ENCODE assay signal across 1 cellular context in genomic region chr1:19138958-19139581, GRCh38.
TF ChIP-seq lines count a peak whose summit lies in the region.

No MANE protein-coding gene starts in this region.

TF ChIP-seq in HepG2, 621 proteins besides CTCF, POLR2A, EP300 and RAD21 (continued from another document and continues in another):
- TF ChIP-seq, protein P1, sequence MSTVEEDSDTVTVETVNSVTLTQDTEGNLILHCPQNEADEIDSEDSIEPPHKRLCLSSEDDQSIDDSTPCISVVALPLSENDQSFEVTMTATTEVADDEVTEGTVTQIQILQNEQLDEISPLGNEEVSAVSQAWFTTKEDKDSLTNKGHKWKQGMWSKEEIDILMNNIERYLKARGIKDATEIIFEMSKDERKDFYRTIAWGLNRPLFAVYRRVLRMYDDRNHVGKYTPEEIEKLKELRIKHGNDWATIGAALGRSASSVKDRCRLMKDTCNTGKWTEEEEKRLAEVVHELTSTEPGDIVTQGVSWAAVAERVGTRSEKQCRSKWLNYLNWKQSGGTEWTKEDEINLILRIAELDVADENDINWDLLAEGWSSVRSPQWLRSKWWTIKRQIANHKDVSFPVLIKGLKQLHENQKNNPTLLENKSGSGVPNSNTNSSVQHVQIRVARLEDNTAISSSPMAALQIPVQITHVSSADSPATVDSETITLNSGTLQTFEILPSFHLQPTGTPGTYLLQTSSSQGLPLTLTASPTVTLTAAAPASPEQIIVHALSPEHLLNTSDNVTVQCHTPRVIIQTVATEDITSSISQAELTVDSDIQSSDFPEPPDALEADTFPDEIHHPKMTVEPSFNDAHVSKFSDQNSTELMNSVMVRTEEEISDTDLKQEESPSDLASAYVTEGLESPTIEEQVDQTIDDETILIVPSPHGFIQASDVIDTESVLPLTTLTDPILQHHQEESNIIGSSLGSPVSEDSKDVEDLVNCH (CRISPR knock-in tag; IDR thresholded peaks at IDR 0.05), result no peak
- no peak for TF ChIP-seq MAX (IDR thresholded peaks at IDR 0.05)
- no peak for TF ChIP-seq POLR2G (IDR thresholded peaks at IDR 0.05; ENCODE audit: low read depth, low read length)
- TF ChIP-seq, protein P2, sequence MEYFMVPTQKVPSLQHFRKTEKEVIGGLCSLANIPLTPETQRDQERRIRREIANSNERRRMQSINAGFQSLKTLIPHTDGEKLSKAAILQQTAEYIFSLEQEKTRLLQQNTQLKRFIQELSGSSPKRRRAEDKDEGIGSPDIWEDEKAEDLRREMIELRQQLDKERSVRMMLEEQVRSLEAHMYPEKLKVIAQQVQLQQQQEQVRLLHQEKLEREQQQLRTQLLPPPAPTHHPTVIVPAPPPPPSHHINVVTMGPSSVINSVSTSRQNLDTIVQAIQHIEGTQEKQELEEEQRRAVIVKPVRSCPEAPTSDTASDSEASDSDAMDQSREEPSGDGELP (IDR thresholded peaks at IDR 0.05; ENCODE audit: borderline replicate concordance, low read depth), result no peak
- TF ChIP-seq, protein P3, sequence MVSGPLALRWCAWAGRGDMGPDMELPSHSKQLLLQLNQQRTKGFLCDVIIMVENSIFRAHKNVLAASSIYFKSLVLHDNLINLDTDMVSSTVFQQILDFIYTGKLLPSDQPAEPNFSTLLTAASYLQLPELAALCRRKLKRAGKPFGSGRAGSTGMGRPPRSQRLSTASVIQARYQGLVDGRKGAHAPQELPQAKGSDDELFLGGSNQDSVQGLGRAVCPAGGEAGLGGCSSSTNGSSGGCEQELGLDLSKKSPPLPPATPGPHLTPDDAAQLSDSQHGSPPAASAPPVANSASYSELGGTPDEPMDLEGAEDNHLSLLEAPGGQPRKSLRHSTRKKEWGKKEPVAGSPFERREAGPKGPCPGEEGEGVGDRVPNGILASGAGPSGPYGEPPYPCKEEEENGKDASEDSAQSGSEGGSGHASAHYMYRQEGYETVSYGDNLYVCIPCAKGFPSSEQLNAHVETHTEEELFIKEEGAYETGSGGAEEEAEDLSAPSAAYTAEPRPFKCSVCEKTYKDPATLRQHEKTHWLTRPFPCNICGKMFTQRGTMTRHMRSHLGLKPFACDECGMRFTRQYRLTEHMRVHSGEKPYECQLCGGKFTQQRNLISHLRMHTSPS (CRISPR knock-in tag; IDR thresholded peaks at IDR 0.05; ENCODE audit: low read depth), result no peak
- TF ChIP-seq HNF4A (CRISPR knock-in tag; IDR thresholded peaks at IDR 0.05), result peak; percentile 29; the same call in 1 of the 2 replicates
- TF ChIP-seq, protein P4, sequence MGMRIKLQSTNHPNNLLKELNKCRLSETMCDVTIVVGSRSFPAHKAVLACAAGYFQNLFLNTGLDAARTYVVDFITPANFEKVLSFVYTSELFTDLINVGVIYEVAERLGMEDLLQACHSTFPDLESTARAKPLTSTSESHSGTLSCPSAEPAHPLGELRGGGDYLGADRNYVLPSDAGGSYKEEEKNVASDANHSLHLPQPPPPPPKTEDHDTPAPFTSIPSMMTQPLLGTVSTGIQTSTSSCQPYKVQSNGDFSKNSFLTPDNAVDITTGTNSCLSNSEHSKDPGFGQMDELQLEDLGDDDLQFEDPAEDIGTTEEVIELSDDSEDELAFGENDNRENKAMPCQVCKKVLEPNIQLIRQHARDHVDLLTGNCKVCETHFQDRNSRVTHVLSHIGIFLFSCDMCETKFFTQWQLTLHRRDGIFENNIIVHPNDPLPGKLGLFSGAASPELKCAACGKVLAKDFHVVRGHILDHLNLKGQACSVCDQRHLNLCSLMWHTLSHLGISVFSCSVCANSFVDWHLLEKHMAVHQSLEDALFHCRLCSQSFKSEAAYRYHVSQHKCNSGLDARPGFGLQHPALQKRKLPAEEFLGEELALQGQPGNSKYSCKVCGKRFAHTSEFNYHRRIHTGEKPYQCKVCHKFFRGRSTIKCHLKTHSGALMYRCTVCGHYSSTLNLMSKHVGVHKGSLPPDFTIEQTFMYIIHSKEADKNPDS (CRISPR knock-in tag; IDR thresholded peaks at IDR 0.05), result no peak
- no peak for TF ChIP-seq ZNF652 (CRISPR knock-in tag; IDR thresholded peaks at IDR 0.05; ENCODE audit: borderline replicate concordance, low read depth)
- TF ChIP-seq RFXAP (CRISPR knock-in tag; IDR thresholded peaks at IDR 0.05; ENCODE audit: borderline replicate concordance), result no peak
- TF ChIP-seq ZNF570 (CRISPR knock-in tag; IDR thresholded peaks at IDR 0.05; ENCODE audit: borderline replicate concordance), result no peak
- TF ChIP-seq NCOR1 (IDR thresholded peaks at IDR 0.05; ENCODE audit: borderline replicate concordance, low read length), result no peak
- no peak for TF ChIP-seq ATRX (CRISPR knock-in tag; IDR thresholded peaks at IDR 0.05; ENCODE audit: borderline replicate concordance)
- no peak for TF ChIP-seq STAT5B (CRISPR knock-in tag; IDR thresholded peaks at IDR 0.05)
- TF ChIP-seq GPN1 (CRISPR knock-in tag; IDR thresholded peaks at IDR 0.05; ENCODE audit: borderline replicate concordance), result no peak
- no peak for TF ChIP-seq ZBTB34 (CRISPR knock-in tag; IDR thresholded peaks at IDR 0.05)
- TF ChIP-seq CREBL2 (CRISPR knock-in tag; IDR thresholded peaks at IDR 0.05; ENCODE audit: borderline replicate concordance), result no peak
- no peak for TF ChIP-seq ZFX (CRISPR knock-in tag; IDR thresholded peaks at IDR 0.05; ENCODE audit: low read depth)
- TF ChIP-seq PRDM10 (CRISPR knock-in tag; IDR thresholded peaks at IDR 0.05; ENCODE audit: low read depth), result no peak
- TF ChIP-seq DR1 (CRISPR knock-in tag; IDR thresholded peaks at IDR 0.05), result no peak
- TF ChIP-seq ZNF382 (CRISPR knock-in tag; IDR thresholded peaks at IDR 0.05; ENCODE audit: borderline replicate concordance), result no peak
- no peak for TF ChIP-seq ZNF160 (CRISPR knock-in tag; IDR thresholded peaks at IDR 0.05)
- TF ChIP-seq, protein P5, sequence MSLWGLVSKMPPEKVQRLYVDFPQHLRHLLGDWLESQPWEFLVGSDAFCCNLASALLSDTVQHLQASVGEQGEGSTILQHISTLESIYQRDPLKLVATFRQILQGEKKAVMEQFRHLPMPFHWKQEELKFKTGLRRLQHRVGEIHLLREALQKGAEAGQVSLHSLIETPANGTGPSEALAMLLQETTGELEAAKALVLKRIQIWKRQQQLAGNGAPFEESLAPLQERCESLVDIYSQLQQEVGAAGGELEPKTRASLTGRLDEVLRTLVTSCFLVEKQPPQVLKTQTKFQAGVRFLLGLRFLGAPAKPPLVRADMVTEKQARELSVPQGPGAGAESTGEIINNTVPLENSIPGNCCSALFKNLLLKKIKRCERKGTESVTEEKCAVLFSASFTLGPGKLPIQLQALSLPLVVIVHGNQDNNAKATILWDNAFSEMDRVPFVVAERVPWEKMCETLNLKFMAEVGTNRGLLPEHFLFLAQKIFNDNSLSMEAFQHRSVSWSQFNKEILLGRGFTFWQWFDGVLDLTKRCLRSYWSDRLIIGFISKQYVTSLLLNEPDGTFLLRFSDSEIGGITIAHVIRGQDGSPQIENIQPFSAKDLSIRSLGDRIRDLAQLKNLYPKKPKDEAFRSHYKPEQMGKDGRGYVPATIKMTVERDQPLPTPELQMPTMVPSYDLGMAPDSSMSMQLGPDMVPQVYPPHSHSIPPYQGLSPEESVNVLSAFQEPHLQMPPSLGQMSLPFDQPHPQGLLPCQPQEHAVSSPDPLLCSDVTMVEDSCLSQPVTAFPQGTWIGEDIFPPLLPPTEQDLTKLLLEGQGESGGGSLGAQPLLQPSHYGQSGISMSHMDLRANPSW (CRISPR knock-in tag; IDR thresholded peaks at IDR 0.05; ENCODE audit: borderline replicate concordance), result no peak
- no peak for TF ChIP-seq EED (CRISPR knock-in tag; IDR thresholded peaks at IDR 0.05)
- TF ChIP-seq ZMYM4 (CRISPR knock-in tag; IDR thresholded peaks at IDR 0.05), result peak; percentile 19; the same call in 1 of the 2 replicates
- TF ChIP-seq, protein P6, sequence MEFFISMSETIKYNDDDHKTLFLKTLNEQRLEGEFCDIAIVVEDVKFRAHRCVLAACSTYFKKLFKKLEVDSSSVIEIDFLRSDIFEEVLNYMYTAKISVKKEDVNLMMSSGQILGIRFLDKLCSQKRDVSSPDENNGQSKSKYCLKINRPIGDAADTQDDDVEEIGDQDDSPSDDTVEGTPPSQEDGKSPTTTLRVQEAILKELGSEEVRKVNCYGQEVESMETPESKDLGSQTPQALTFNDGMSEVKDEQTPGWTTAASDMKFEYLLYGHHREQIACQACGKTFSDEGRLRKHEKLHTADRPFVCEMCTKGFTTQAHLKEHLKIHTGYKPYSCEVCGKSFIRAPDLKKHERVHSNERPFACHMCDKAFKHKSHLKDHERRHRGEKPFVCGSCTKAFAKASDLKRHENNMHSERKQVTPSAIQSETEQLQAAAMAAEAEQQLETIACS (CRISPR knock-in tag; IDR thresholded peaks at IDR 0.05), result no peak
- no peak for TF ChIP-seq ZSCAN25 (CRISPR knock-in tag; IDR thresholded peaks at IDR 0.05)
- TF ChIP-seq MBD4 (IDR thresholded peaks at IDR 0.05; ENCODE audit: borderline replicate concordance, low read length), result no peak
- no peak for TF ChIP-seq RELA (CRISPR knock-in tag; IDR thresholded peaks at IDR 0.05)
- TF ChIP-seq PPARG (CRISPR knock-in tag; conservative IDR thresholded peaks at IDR 0.05), result 0 out of 2 replicates have a peak, but pooled peaks have one; percentile 14
- no peak for TF ChIP-seq MIER2 (CRISPR knock-in tag; IDR thresholded peaks at IDR 0.05)
- no peak for TF ChIP-seq ZNF431 (CRISPR knock-in tag; IDR thresholded peaks at IDR 0.05; ENCODE audit: borderline replicate concordance, low read depth)
- no peak for TF ChIP-seq TEAD2 (CRISPR knock-in tag; IDR thresholded peaks at IDR 0.05)
- TF ChIP-seq TP53 (CRISPR knock-in tag; conservative IDR thresholded peaks at IDR 0.05), result no peak
- TF ChIP-seq PHF5A (CRISPR knock-in tag; IDR thresholded peaks at IDR 0.05; ENCODE audit: low read depth, unreplicated experiment), result no peak
- no peak for TF ChIP-seq ZNF510 (CRISPR knock-in tag; IDR thresholded peaks at IDR 0.05; ENCODE audit: low read depth)
- TF ChIP-seq IKZF1 (IDR thresholded peaks at IDR 0.05), result no peak
- no peak for TF ChIP-seq HDAC1 (CRISPR knock-in tag; IDR thresholded peaks at IDR 0.05)
- no peak for TF ChIP-seq CCDC6 (CRISPR knock-in tag; IDR thresholded peaks at IDR 0.05)
- TF ChIP-seq, protein P7, sequence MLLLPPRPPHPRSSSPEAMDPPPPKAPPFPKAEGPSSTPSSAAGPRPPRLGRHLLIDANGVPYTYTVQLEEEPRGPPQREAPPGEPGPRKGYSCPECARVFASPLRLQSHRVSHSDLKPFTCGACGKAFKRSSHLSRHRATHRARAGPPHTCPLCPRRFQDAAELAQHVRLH (CRISPR knock-in tag; IDR thresholded peaks at IDR 0.05; ENCODE audit: borderline replicate concordance, low read depth), result no peak
- 0 out of 2 replicates have a peak, but pooled peaks have one; percentile 26 for TF ChIP-seq ZNF205 (CRISPR knock-in tag; IDR thresholded peaks at IDR 0.05)
